In genomic region chr11:75931124-75931523, GRCh38 we compare ENCODE assay signal across 1 cellular context.
TF ChIP-seq lines count a peak whose summit lies in the region.

No MANE protein-coding gene starts in this region.

TF ChIP-seq in SK-N-SH, 30 proteins besides CTCF, POLR2A, EP300 and RAD21 (continued from another document):
- TF ChIP-seq, protein P1, sequence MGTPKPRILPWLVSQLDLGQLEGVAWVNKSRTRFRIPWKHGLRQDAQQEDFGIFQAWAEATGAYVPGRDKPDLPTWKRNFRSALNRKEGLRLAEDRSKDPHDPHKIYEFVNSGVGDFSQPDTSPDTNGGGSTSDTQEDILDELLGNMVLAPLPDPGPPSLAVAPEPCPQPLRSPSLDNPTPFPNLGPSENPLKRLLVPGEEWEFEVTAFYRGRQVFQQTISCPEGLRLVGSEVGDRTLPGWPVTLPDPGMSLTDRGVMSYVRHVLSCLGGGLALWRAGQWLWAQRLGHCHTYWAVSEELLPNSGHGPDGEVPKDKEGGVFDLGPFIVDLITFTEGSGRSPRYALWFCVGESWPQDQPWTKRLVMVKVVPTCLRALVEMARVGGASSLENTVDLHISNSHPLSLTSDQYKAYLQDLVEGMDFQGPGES (IDR thresholded peaks at IDR 0.05; ENCODE audit: low read depth, low read length), result no peak
- TF ChIP-seq NFIC (IDR thresholded peaks at IDR 0.05; ENCODE audit: borderline replicate concordance), result no peak
